In genomic region chr9:75780185-75780584, GRCh38 we compare ENCODE assay signal across 29 cellular contexts.
"Had no signal": no experiment of that assay in that cellular context is flagged by ENCODE, and none has a peak within 500 bp of the region (broad histone marks: within the 10 kb centered on the region; RNA-seq: fewer than 3 reads in every experiment).

No MANE protein-coding gene starts in this region.

- DNase-seq: stimulated activated CD4-positive, alpha-beta T cell treated with anti-CD3 and anti-CD28 coated beads, Interleukin-2, amount 100 ng/mL, for 48 hours; stimulated activated CD4-positive, alpha-beta T cell treated with anti-CD3 and anti-CD28 coated beads, Interleukin-4, amount 100 ng/mL, for 1 hour; stimulated activated CD4-positive, alpha-beta T cell treated with anti-CD3 and anti-CD28 coated beads, Interleukin-4, amount 100 ng/mL, for 24 hours; stimulated activated CD4-positive, alpha-beta T cell treated with anti-CD3 and anti-CD28 coated beads, Interleukin-4, amount 100 ng/mL, for 4 hours; stimulated activated CD8-positive, alpha-beta memory T cell treated with anti-CD3 and anti-CD28 coated beads, Interleukin-4, amount 100 ng/mL, for 48 hours; stimulated activated naive B cell treated with anti-CD40 and anti-IgM and Interleukin-4, amounts not matched to agents 10 μg/mL and 1 μg/mL and 100 μg/mL, for 72 hours; stimulated activated naive CD4-positive, alpha-beta T cell; stimulated activated naive CD4-positive, alpha-beta T cell treated with Interleukin-2 at 50 U/mL for 16 hours; stimulated activated naive CD8-positive, alpha-beta T cell treated with anti-CD3 and anti-CD28 coated beads, Interleukin-15, amount 100 ng/mL, for 72 hours; stimulated activated naive CD8-positive, alpha-beta T cell treated with anti-CD3 and anti-CD28 coated beads, Interleukin-15, Interleukin-2, amounts not matched to agents 100 U/mL and 50 U/mL, for 24 hours; stomach; substantia nigra; testis; thyroid gland; tibial artery; transverse colon; trophoblast cell; upper lobe of left lung; upper lobe of right lung; uterus had no signal

- H3K4me1 ChIP-seq: stomach, suprapubic skin, testis, thyroid gland, tibial artery, tibial nerve, transverse colon, upper lobe of left lung, upper lobe of right lung, uterus, vagina had no signal

- ATAC-seq: stimulated activated effector memory CD8-positive, alpha-beta T cell treated with anti-CD3 and anti-CD28 coated beads, Interleukin-12 subunit alpha, Interleukin-12 subunit beta, amount 100 ng/mL, for 72 hours; stimulated activated memory B cell treated with anti-CD40 and anti-IgM and Interleukin-4, amounts not matched to agents 10 μg/mL and 1 μg/mL and 100 μg/mL, for 72 hours; stimulated activated naive B cell treated with anti-CD40 and anti-IgM and Interleukin-4, amounts not matched to agents 10 μg/mL and 1 μg/mL and 100 μg/mL, for 72 hours; stimulated activated naive CD8-positive, alpha-beta T cell treated with anti-CD3 and anti-CD28 coated beads, Interleukin-15, amount 100 ng/mL, for 72 hours; stimulated activated naive CD8-positive, alpha-beta T cell treated with anti-CD3 and anti-CD28 coated beads, Interleukin-15, Interleukin-2, amounts not matched to agents 100 U/mL and 50 U/mL, for 24 hours; upper lobe of right lung had no signal

- H3K27me3 Mint-ChIP-seq: stimulated activated memory B cell treated with anti-CD40 and anti-IgM and Interleukin-4, amounts not matched to agents 10 μg/mL and 1 μg/mL and 100 μg/mL, for 72 hours; stimulated activated naive B cell treated with anti-CD40 and anti-IgM and Interleukin-4, amounts not matched to agents 10 μg/mL and 1 μg/mL and 100 μg/mL, for 72 hours; stimulated activated naive CD8-positive, alpha-beta T cell treated with anti-CD3 and anti-CD28 coated beads, Interleukin-15, Interleukin-2, amounts not matched to agents 100 ng/mL and 50 ng/mL, for 24 hours; type B pancreatic cell had no signal

- H3K4me3 ChIP-seq: stomach, suprapubic skin, testis, thoracic aorta, thyroid gland, tibial artery, tibial nerve, transverse colon, upper lobe of left lung, upper lobe of right lung, uterus, vagina had no signal

- FAIRE-seq: urothelium cell line had no signal

- H3K4me1 Mint-ChIP-seq: stimulated activated effector memory CD8-positive, alpha-beta T cell treated with anti-CD3 and anti-CD28 coated beads, Interleukin-12 subunit alpha, Interleukin-12 subunit beta, amount 100 ng/mL, for 72 hours; stimulated activated memory B cell treated with anti-CD40 and anti-IgM and Interleukin-4, amounts not matched to agents 10 μg/mL and 1 μg/mL and 100 μg/mL, for 72 hours; stimulated activated naive B cell treated with anti-CD40 and anti-IgM and Interleukin-4, amounts not matched to agents 10 μg/mL and 1 μg/mL and 100 μg/mL, for 72 hours; stimulated activated naive CD8-positive, alpha-beta T cell treated with anti-CD3 and anti-CD28 coated beads, Interleukin-15, amount 100 ng/mL, for 72 hours had no signal

- H3K27me3 ChIP-seq: stomach, suprapubic skin, testis, thyroid gland, tibial artery, tibial nerve, transverse colon, upper lobe of left lung, upper lobe of right lung, uterus, vagina had no signal

- H3K27ac Mint-ChIP-seq: stimulated activated effector memory CD8-positive, alpha-beta T cell treated with anti-CD3 and anti-CD28 coated beads, Interleukin-12 subunit alpha, Interleukin-12 subunit beta, amount 100 ng/mL, for 72 hours; stimulated activated memory B cell treated with anti-CD40 and anti-IgM and Interleukin-4, amounts not matched to agents 10 μg/mL and 1 μg/mL and 100 μg/mL, for 72 hours; stimulated activated naive B cell treated with anti-CD40 and anti-IgM and Interleukin-4, amounts not matched to agents 10 μg/mL and 1 μg/mL and 100 μg/mL, for 72 hours; stimulated activated naive CD8-positive, alpha-beta T cell treated with anti-CD3 and anti-CD28 coated beads, Interleukin-15, amount 100 ng/mL, for 72 hours; stimulated activated naive CD8-positive, alpha-beta T cell treated with anti-CD3 and anti-CD28 coated beads, Interleukin-15, Interleukin-2, amounts not matched to agents 100 ng/mL and 50 ng/mL, for 24 hours; type B pancreatic cell had no signal

- H3K36me3 Mint-ChIP-seq: stimulated activated effector memory CD8-positive, alpha-beta T cell treated with anti-CD3 and anti-CD28 coated beads, Interleukin-12 subunit alpha, Interleukin-12 subunit beta, amount 100 ng/mL, for 72 hours; stimulated activated memory B cell treated with anti-CD40 and anti-IgM and Interleukin-4, amounts not matched to agents 10 μg/mL and 1 μg/mL and 100 μg/mL, for 72 hours; stimulated activated naive B cell treated with anti-CD40 and anti-IgM and Interleukin-4, amounts not matched to agents 10 μg/mL and 1 μg/mL and 100 μg/mL, for 72 hours; type B pancreatic cell had no signal

- H3K36me3 ChIP-seq: stomach, suprapubic skin, thoracic aorta, thyroid gland, tibial artery, tibial nerve, transverse colon, upper lobe of left lung, upper lobe of right lung, uterus, vagina had no signal

- H3K9me3 ChIP-seq: suprapubic skin, testis, thoracic aorta, thyroid gland, upper lobe of right lung, uterus, vagina had no signal

- H3K4me3 Mint-ChIP-seq: stimulated activated effector memory CD8-positive, alpha-beta T cell treated with anti-CD3 and anti-CD28 coated beads, Interleukin-12 subunit alpha, Interleukin-12 subunit beta, amount 100 ng/mL, for 72 hours; stimulated activated memory B cell treated with anti-CD40 and anti-IgM and Interleukin-4, amounts not matched to agents 10 μg/mL and 1 μg/mL and 100 μg/mL, for 72 hours; stimulated activated naive B cell treated with anti-CD40 and anti-IgM and Interleukin-4, amounts not matched to agents 10 μg/mL and 1 μg/mL and 100 μg/mL, for 72 hours; stimulated activated naive CD8-positive, alpha-beta T cell treated with anti-CD3 and anti-CD28 coated beads, Interleukin-15, amount 100 ng/mL, for 72 hours; stimulated activated naive CD8-positive, alpha-beta T cell treated with anti-CD3 and anti-CD28 coated beads, Interleukin-15, Interleukin-2, amounts not matched to agents 100 ng/mL and 50 ng/mL, for 24 hours; type B pancreatic cell had no signal

- H3K27ac ChIP-seq: stomach, suprapubic skin, testis, thoracic aorta, thyroid gland, tibial artery, tibial nerve, transverse colon, upper lobe of left lung, upper lobe of right lung, uterus, vagina had no signal
